1 cellular context compared by ENCODE assay signal in the genomic region with DNA sequence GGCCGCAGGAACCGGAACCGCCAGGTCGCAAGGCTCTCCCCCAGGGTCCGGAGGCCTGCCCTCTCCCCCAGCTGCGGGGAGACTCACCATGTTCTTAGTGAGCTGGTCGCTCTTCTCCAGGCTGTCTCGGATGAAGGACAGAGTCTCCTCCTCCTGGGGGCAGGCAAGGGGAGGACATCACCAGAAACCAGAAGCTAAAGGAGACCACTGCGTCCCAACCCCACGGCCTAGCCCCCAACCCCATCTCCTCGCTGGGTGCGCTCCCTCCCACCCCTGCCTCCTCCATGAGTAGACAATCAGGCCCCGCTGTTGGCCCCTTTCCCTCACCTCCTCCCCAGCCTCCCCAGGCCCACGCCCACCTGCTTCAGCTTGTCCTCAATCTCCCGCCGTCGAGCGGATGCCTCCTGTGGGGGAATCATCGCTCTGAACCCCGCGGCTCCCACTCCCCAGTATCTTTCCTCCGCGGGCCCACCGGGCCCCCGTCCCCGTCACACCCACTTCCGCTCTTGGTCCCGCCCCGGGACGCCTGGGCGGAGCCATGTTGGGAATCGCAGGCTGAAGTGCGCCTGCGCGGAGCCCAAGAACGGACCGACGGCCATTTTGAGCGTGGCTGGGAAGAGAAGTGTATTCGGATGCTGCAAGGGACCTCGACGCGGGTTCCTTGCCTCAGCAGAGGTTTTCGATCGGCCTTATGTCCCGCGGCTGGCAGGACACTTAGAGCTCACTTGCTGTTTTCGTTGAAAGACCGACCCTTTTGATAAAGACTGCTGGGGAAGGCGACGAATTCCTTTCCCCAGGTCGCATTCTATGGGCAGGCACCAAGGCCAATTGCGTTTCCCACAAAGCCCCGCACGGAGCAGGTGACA.
A peak's percentile ranks its signal among the peaks of the same experiment; 100 is the strongest.
TF ChIP-seq lines count a peak whose summit lies in the region.

A gene with protein sequence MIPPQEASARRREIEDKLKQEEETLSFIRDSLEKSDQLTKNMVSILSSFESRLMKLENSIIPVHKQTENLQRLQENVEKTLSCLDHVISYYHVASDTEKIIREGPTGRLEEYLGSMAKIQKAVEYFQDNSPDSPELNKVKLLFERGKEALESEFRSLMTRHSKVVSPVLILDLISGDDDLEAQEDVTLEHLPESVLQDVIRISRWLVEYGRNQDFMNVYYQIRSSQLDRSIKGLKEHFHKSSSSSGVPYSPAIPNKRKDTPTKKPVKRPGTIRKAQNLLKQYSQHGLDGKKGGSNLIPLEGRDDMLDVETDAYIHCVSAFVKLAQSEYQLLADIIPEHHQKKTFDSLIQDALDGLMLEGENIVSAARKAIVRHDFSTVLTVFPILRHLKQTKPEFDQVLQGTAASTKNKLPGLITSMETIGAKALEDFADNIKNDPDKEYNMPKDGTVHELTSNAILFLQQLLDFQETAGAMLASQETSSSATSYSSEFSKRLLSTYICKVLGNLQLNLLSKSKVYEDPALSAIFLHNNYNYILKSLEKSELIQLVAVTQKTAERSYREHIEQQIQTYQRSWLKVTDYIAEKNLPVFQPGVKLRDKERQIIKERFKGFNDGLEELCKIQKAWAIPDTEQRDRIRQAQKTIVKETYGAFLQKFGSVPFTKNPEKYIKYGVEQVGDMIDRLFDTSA (minus strand): TSS at position 514 of the 866 bp plus-strand sequence. CDS start 95 bp downstream, at position 419.

TF ChIP-seq in K562, 482 proteins besides CTCF, POLR2A, EP300 and RAD21 (continued from another document):
- TF ChIP-seq, protein P1, sequence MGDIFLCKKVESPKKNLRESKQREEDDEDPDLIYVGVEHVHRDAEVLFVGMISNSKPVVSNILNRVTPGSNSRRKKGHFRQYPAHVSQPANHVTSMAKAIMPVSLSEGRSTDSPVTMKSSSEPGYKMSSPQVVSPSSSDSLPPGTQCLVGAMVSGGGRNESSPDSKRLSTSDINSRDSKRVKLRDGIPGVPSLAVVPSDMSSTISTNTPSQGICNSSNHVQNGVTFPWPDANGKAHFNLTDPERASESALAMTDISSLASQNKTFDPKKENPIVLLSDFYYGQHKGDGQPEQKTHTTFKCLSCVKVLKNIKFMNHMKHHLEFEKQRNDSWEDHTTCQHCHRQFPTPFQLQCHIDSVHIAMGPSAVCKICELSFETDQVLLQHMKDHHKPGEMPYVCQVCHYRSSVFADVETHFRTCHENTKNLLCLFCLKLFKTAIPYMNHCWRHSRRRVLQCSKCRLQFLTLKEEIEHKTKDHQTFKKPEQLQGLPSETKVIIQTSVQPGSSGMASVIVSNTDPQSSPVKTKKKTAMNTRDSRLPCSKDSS (IDR thresholded peaks at IDR 0.05; ENCODE audit: low read depth, partially characterized antibody), result no peak
- TF ChIP-seq DMBX1 (CRISPR knock-in tag; IDR thresholded peaks at IDR 0.05; ENCODE audit: borderline replicate concordance) (no peak), KAT7 (CRISPR knock-in tag; IDR thresholded peaks at IDR 0.05; ENCODE audit: borderline replicate concordance) (0 out of 2 replicates have a peak, but pooled peaks have one; percentile 3), TAF15 (IDR thresholded peaks at IDR 0.05; ENCODE audit: low read depth, low read length) (no peak), TBL1XR1 (IDR thresholded peaks at IDR 0.05; ENCODE audit: low read length in 2 of 2) (no peak), ZSCAN32 (CRISPR knock-in tag; IDR thresholded peaks at IDR 0.05) (no peak), NFE2 (IDR thresholded peaks at IDR 0.05; ENCODE audit: low read depth) (no peak), ZBTB1 (CRISPR knock-in tag; IDR thresholded peaks at IDR 0.05; ENCODE audit: borderline replicate concordance, low read depth) (no peak), MAZ (CRISPR knock-in tag; conservative IDR thresholded peaks at IDR 0.05 in 1 of 2, IDR thresholded peaks at IDR 0.05 in 1 of 2) (peak; percentile 61 to 83; a peak in 3 of 4 replicates), PHF8 (IDR thresholded peaks at IDR 0.05; ENCODE audit: borderline replicate concordance, low read length) (peak; percentile 93), DDX20 (tag; IDR thresholded peaks at IDR 0.05; ENCODE audit: low read depth) (no peak), ATF7 (IDR thresholded peaks at IDR 0.05) (no peak), ZNF23 (CRISPR knock-in tag; IDR thresholded peaks at IDR 0.05) (no peak), ETV6 (IDR thresholded peaks at IDR 0.05; ENCODE audit: borderline replicate concordance in 1 of 2, low read depth in 2 of 2, low read length in 1 of 2) (no peak), ETV6 (CRISPR knock-in tag; IDR thresholded peaks at IDR 0.05; ENCODE audit: borderline replicate concordance) (no peak)
- TF ChIP-seq, protein P2, sequence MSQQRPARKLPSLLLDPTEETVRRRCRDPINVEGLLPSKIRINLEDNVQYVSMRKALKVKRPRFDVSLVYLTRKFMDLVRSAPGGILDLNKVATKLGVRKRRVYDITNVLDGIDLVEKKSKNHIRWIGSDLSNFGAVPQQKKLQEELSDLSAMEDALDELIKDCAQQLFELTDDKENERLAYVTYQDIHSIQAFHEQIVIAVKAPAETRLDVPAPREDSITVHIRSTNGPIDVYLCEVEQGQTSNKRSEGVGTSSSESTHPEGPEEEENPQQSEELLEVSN (IDR thresholded peaks at IDR 0.05; ENCODE audit: borderline replicate concordance in 1 of 2, extremely low read depth in 1 of 2, insufficient read depth in 1 of 2, insufficient read length in 1 of 2, low read depth in 1 of 2, low read length in 1 of 2, poor library complexity in 1 of 2, severe bottlenecking in 1 of 2), result peak in 1 of 2 experiments; percentile 11
- TF ChIP-seq, protein P3, sequence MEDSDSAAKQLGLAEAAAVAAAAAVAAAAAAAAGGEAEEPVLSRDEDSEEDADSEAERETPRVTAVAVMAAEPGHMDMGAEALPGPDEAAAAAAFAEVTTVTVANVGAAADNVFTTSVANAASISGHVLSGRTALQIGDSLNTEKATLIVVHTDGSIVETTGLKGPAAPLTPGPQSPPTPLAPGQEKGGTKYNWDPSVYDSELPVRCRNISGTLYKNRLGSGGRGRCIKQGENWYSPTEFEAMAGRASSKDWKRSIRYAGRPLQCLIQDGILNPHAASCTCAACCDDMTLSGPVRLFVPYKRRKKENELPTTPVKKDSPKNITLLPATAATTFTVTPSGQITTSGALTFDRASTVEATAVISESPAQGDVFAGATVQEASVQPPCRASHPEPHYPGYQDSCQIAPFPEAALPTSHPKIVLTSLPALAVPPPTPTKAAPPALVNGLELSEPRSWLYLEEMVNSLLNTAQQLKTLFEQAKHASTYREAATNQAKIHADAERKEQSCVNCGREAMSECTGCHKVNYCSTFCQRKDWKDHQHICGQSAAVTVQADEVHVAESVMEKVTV (CRISPR knock-in tag; IDR thresholded peaks at IDR 0.05), result no peak
